32 cellular contexts compared by ENCODE assay signal in genomic region chr22:37373451-37373850, GRCh38. TPM values are rescaled to one million over a fixed set of nuclear protein-coding genes. Genes with fewer than 3 reads are reported as not detected.
A peak's percentile ranks its signal among the peaks of the same experiment; 100 is the strongest.
DNase-seq lines count a peak whose midpoint lies in the region; ATAC-seq and TF ChIP-seq lines count a peak whose summit lies in the region.
"Had no signal": no experiment of that assay in that cellular context is flagged by ENCODE, and none has a peak within 500 bp of the region (broad histone marks: within the 10 kb centered on the region; RNA-seq: fewer than 3 reads in every experiment).

No MANE protein-coding gene starts in this region.

- peak overlapping the region; percentile 83 for H3K18ac ChIP-seq in neuronal stem cell (ENCODE audit: low read length)

- POLR2A ChIA-PET in PC-9 (lab: Charles Lee; ENCODE audit: unreplicated experiment): no interaction called here

- H4K20me1 ChIP-seq in BLaER1 (no peaks in the 10 kb centered on the region), PC-9 (ENCODE audit: insufficient read depth) (no peaks in the 10 kb centered on the region)
- H4K20me1 ChIP-seq in BLaER1 treated with 17β-estradiol and CSF1 and Interleukin-3, amounts not matched to agents 10 nM and 100 nM: peaks cover 0 to 74% (median 0%) of the 10 kb centered on the region in 11 experiments; a peak in 6 of 22 replicates

- H3K79me1 ChIP-seq in neuronal stem cell (ENCODE audit: low read depth, low read length): peaks cover 1% of the 10 kb centered on the region

- H3K36me3 ChIP-seq in BLaER1 (no peaks in the 10 kb centered on the region), neuronal stem cell (replicated peaks in 1 of 2; ENCODE audit: control insufficient read depth in 2 of 2, insufficient read depth in 2 of 2, low read length in 2 of 2) (no peaks in the 10 kb centered on the region), psoas muscle (ENCODE audit: insufficient read depth in 1 of 2, low read depth in 1 of 2) (no peaks in the 10 kb centered on the region), PC-9 (ENCODE audit: low read depth) (0 out of 2 replicates have a peak, but pooled peaks cover 4% of the 10 kb centered on the region)
- H3K36me3 ChIP-seq in BLaER1 treated with 17β-estradiol and CSF1 and Interleukin-3, amounts not matched to agents 10 nM and 100 nM: no peaks in the 10 kb centered on the region
- H3K36me3 ChIP-seq: BE2C had no signal

- peak overlapping the region; percentile 56 for H3K14ac ChIP-seq in neuronal stem cell (ENCODE audit: low read length)

- no peak overlapping the region for H3K4ac ChIP-seq in neuronal stem cell (ENCODE audit: low read length)

- H3K9me3 ChIP-seq in BLaER1: no peaks in the 10 kb centered on the region
- no peaks in the 10 kb centered on the region for H3K9me3 ChIP-seq in BLaER1 treated with 17β-estradiol and CSF1 and Interleukin-3, amounts not matched to agents 10 nM and 100 nM (replicated peaks in 1 of 11)
- H3K9me3 ChIP-seq in neuronal stem cell (replicated peaks in 1 of 2; ENCODE audit: control insufficient read depth in 2 of 2, insufficient read depth in 1 of 2, low read depth in 1 of 2, low read length in 2 of 2): no peaks in the 10 kb centered on the region
- H3K9me3 ChIP-seq in psoas muscle: no peaks in the 10 kb centered on the region
- H3K9me3 ChIP-seq in PC-9 (ENCODE audit: insufficient read depth, low read depth): no peaks in the 10 kb centered on the region
- H3K9me3 ChIP-seq: A549, BE2C, Caco-2 had no signal

- H3K27me3 ChIP-seq in BLaER1 (peaks cover 6% of the 10 kb centered on the region; the same call in 1 of the 2 replicates), neuronal stem cell (ENCODE audit: control insufficient read depth in 3 of 3, insufficient read depth in 3 of 3, low read depth in 1 of 3, low read length in 3 of 3) (peaks cover 0 to 53% (median 0%) of the 10 kb centered on the region in 3 experiments), psoas muscle (ENCODE audit: insufficient read depth in 3 of 3, low read length in 2 of 3) (peaks cover 0 to 35% (median 19%) of the 10 kb centered on the region in 3 donors), PC-9 (ENCODE audit: insufficient read depth, low read depth) (no peaks in the 10 kb centered on the region)
- H3K27me3 ChIP-seq in BLaER1 treated with 17β-estradiol and CSF1 and Interleukin-3, amounts not matched to agents 10 nM and 100 nM: peaks cover 0 to 82% (median 0%) of the 10 kb centered on the region in 11 experiments; a peak in 11 of 22 replicates

- intact Hi-C loops in psoas muscle (cut with DNase I): no loop called here
- intact Hi-C loops in PC-9 (cut with micrococcal nuclease; ENCODE audit: unreplicated experiment): no loop called here

- no peak overlapping the region for H2BK120ac ChIP-seq in neuronal stem cell (ENCODE audit: low read depth, low read length)

- peak overlapping the region; percentile 67 for H2BK15ac ChIP-seq in neuronal stem cell (ENCODE audit: low read length)

- DNase-seq in neuronal stem cell (ENCODE audit: low spot score) (no peak), psoas muscle (no peak), PC-9 (no peak)
- DNase-seq: 8988T; ACHN; AML-193; BE2C; C1 segment of cervical spinal cord; Caco-2; Calu3; CD4-positive, alpha-beta memory T cell; CD4-positive, alpha-beta T cell; CD4-positive, CD25-positive, alpha-beta regulatory T cell; CD8-positive, alpha-beta memory T cell; CD8-positive, alpha-beta T cell; COR-L47; DMS 273 treated with DMSO at 0.1 percent for 48 hours; DMS153; DMS53; DMS79; DMS79 treated with DMSO at 0.1 percent for 48 hours; DND-41; EL had no signal

- H3F3A ChIP-seq in PC-9 (ENCODE audit: insufficient read depth, low read depth): 0 out of 2 replicates have a peak, but pooled peaks cover 3% of the 10 kb centered on the region

- H4K8ac ChIP-seq in neuronal stem cell (ENCODE audit: low read depth, low read length): no peak overlapping the region

- peak overlapping the region; percentile 93 for H3K27ac ChIP-seq in BLaER1
- H3K27ac ChIP-seq in BLaER1 treated with 17β-estradiol and CSF1 and Interleukin-3, amounts not matched to agents 10 nM and 100 nM: peak overlapping the region in 7 of 11 experiments; percentile 62 to 94 (median 86); a peak in 13 of 22 replicates
- H3K27ac ChIP-seq in neuronal stem cell (replicated peaks; ENCODE audit: low read length): no peak overlapping the region
- H3K27ac ChIP-seq in psoas muscle: no peak overlapping the region
- no peak overlapping the region for H3K27ac ChIP-seq in PC-9
- H3K27ac ChIP-seq: 22Rv1, A549, C4-2B had no signal

- ATAC-seq in GM18520 (IDR thresholded peaks at IDR 0.05; ENCODE audit: unreplicated experiment): no peak
- no peak for ATAC-seq in psoas muscle
- ATAC-seq: A549; CD8-positive, alpha-beta T cell had no signal

- H2BK12ac ChIP-seq in neuronal stem cell (ENCODE audit: low read length): no peak overlapping the region

- H4K91ac ChIP-seq in neuronal stem cell (ENCODE audit: low read depth, low read length, poor library complexity): no peak overlapping the region

- no CpG with 5 or more reads among the region's 33 CpGs for WGBS in neuronal stem cell (ENCODE audit: extremely low coverage in 2 of 2, insufficient read length in 2 of 2, insufficient replicate concordance in 1 of 2), 2 donors
- 87 to 91% (median 91%) methylated on average over 26 to 33 of the region's 33 CpGs for WGBS in psoas muscle, 3 donors

- H2AFZ ChIP-seq in neuronal stem cell (ENCODE audit: low read length) (no peak overlapping the region), PC-9 (no peak overlapping the region)

- no peaks in the 10 kb centered on the region for H3K9me2 ChIP-seq in PC-9 (ENCODE audit: insufficient read depth)

- TF ChIP-seq CTCF in psoas muscle (IDR thresholded peaks at IDR 0.05) (no peak), PC-9 (conservative IDR thresholded peaks at IDR 0.05) (no peak)

- H3K9ac ChIP-seq in BLaER1 (peak overlapping the region; percentile 79), neuronal stem cell (ENCODE audit: low read depth, low read length, poor library complexity) (peak overlapping the region; percentile 21)
- H3K9ac ChIP-seq in BLaER1 treated with 17β-estradiol and CSF1 and Interleukin-3, amounts not matched to agents 10 nM and 100 nM: peak overlapping the region in 9 of 11 experiments; percentile 51 to 87 (median 67); a peak in 17 of 22 replicates

- H2BK5ac ChIP-seq in neuronal stem cell (ENCODE audit: low read length): peak overlapping the region; percentile 53

- H3K4me2 ChIP-seq in BLaER1 (peak overlapping the region; percentile 100), neuronal stem cell (ENCODE audit: insufficient read depth, low read length, poor library complexity, severe bottlenecking) (no peak overlapping the region), PC-9 (no peak overlapping the region)
- peak overlapping the region; percentile 91 to 100 (median 98) for H3K4me2 ChIP-seq in BLaER1 treated with 17β-estradiol and CSF1 and Interleukin-3, amounts not matched to agents 10 nM and 100 nM
- H3K4me2 ChIP-seq: A549 had no signal

- H3K4me3 ChIP-seq in BLaER1: peak overlapping the region; percentile 76
- peak overlapping the region; percentile 36 to 69 (median 60); a peak in 18 of 20 replicates for H3K4me3 ChIP-seq in BLaER1 treated with 17β-estradiol and CSF1 and Interleukin-3, amounts not matched to agents 10 nM and 100 nM
- no peak overlapping the region for H3K4me3 ChIP-seq in neuronal stem cell (ENCODE audit: low read length in 2 of 2)
- H3K4me3 ChIP-seq in psoas muscle: no peak overlapping the region
- H3K4me3 ChIP-seq in PC-9: no peak overlapping the region
- H3K4me3 ChIP-seq: A549 had no signal

- peak overlapping the region; percentile 74 for H2AK5ac ChIP-seq in neuronal stem cell (ENCODE audit: low read depth, low read length)

- BruUV-seq in PC-9 (replicated peaks; lab: Mats Ljungman, UMichigan): no TSS peak

- peak overlapping the region; percentile 80 for H3K23ac ChIP-seq in neuronal stem cell (ENCODE audit: low read depth, low read length, poor library complexity)

- CTCF ChIA-PET in PC-9 (lab: Charles Lee): no interaction called here

- no peaks in the 10 kb centered on the region for H3K79me2 ChIP-seq in PC-9 (ENCODE audit: low read depth)

- peaks cover 96% of the 10 kb centered on the region for H3K4me1 ChIP-seq in BLaER1
- H3K4me1 ChIP-seq in BLaER1 treated with 17β-estradiol and CSF1 and Interleukin-3, amounts not matched to agents 10 nM and 100 nM: peaks cover 87 to 100% (median 100%) of the 10 kb centered on the region in 10 experiments
- H3K4me1 ChIP-seq in neuronal stem cell (ENCODE audit: control insufficient read depth in 2 of 2, insufficient read depth in 1 of 2, low read depth in 1 of 2, low read length in 2 of 2): peaks cover 0 to 10% of the 10 kb centered on the region in 2 donors
- H3K4me1 ChIP-seq in psoas muscle: no peaks in the 10 kb centered on the region
- H3K4me1 ChIP-seq in PC-9 (replicated peaks; ENCODE audit: insufficient read depth): peaks cover 4% of the 10 kb centered on the region
- H3K4me1 ChIP-seq: BE2C, Caco-2 had no signal

RNA-seq across cellular contexts. Expression of gene ELFN2, which starts 53.8 kb away (rescaled TPM):
- polyA plus RNA-seq in neuronal stem cell (2013, experiment 1 of 2): 0.78 TPM
- 0.86 TPM for polyA plus RNA-seq in neuronal stem cell (2013, experiment 2 of 2)
- total RNA-seq in psoas muscle (not detected), PC-9 (2021) (30.8 and 36.6 TPM in 2 replicates)
- under 1 TPM; 0.01 to 0.05 (median 0.01) TPM for polyA plus RNA-seq in psoas muscle
- total RNA-seq: A673; CD8-positive, alpha-beta T cell; G401 had no signal
- polyA plus RNA-seq: CD14-positive monocyte; CD4-positive, alpha-beta memory T cell; CD4-positive, CD25-positive, alpha-beta regulatory T cell had no signal

Comparison
In these comparisons a context has a peak if more than half of its experiments do, and no peak if none do; other contexts are left out.
1. H3K27ac ChIP-seq: peak in BLaER1 (single experiment) and BLaER1 treated with 17β-estradiol and CSF1 and Interleukin-3, amounts not matched to agents 10 nM and 100 nM (7 of 11); none in neuronal stem cell (single experiment), psoas muscle (single experiment) and PC-9 (single experiment).
2. H3K4me2 ChIP-seq: peak in BLaER1 (single experiment) and BLaER1 treated with 17β-estradiol and CSF1 and Interleukin-3, amounts not matched to agents 10 nM and 100 nM (11 of 11); none in neuronal stem cell (single experiment) and PC-9 (single experiment).
3. H3K4me3 ChIP-seq: peak in BLaER1 (single experiment) and BLaER1 treated with 17β-estradiol and CSF1 and Interleukin-3, amounts not matched to agents 10 nM and 100 nM (10 of 10); none in neuronal stem cell (0 of 2), psoas muscle (single experiment) and PC-9 (single experiment).
4. H3K9ac ChIP-seq: peak in every context shown above with its lines; median percentile 79 in BLaER1; 67 in BLaER1 treated with 17β-estradiol and CSF1 and Interleukin-3, amounts not matched to agents 10 nM and 100 nM; 21 in neuronal stem cell.
5. RNA of gene ELFN2, which starts 53.8 kb away (total RNA-seq): 30.8 to 36.6 TPM in PC-9; not detected in psoas muscle; every median in the first group is over 10 times any median in the second.